ENCODE assay signal across 2 cellular contexts in the genomic region with DNA sequence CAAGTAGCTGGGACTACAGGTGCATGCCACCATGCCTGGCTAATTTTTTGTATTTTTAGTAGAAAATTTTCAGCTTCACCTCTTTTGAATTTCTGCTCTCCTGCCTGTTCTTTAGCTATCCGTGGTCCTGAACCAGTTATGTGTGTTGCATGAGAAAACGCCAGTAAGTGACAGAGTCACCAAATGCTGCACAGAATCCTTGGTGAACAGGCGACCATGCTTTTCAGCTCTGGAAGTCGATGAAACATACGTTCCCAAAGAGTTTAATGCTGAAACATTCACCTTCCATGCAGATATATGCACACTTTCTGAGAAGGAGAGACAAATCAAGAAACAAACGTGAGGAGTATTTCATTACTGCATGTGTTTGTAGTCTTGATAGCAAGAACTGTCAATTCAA.
TF ChIP-seq lines count a peak whose summit lies in the region.

No MANE protein-coding gene starts in this region.

TF ChIP-seq in IMR-90, 13 proteins besides CTCF, POLR2A, EP300 and RAD21:
- TF ChIP-seq CHD1 (IDR thresholded peaks at IDR 0.05; ENCODE audit: low read depth, low read length) (no peak), MXI1 (IDR thresholded peaks at IDR 0.05; ENCODE audit: borderline replicate concordance, low read depth, low read length) (no peak), BHLHE40 (IDR thresholded peaks at IDR 0.05; ENCODE audit: low read depth, low read length) (no peak), ELK1 (IDR thresholded peaks at IDR 0.05; ENCODE audit: borderline replicate concordance, low read depth, low read length) (no peak), FOS (IDR thresholded peaks at IDR 0.05; ENCODE audit: low read depth, low read length) (no peak), CEBPB (IDR thresholded peaks at IDR 0.05; ENCODE audit: low read depth, low read length) (no peak), SMC3 (IDR thresholded peaks at IDR 0.05; ENCODE audit: low read depth, low read length) (no peak), RFX5 (IDR thresholded peaks at IDR 0.05; ENCODE audit: low read depth, low read length) (no peak), MAZ (IDR thresholded peaks at IDR 0.05; ENCODE audit: borderline replicate concordance, low read depth, low read length) (no peak), MAFK (IDR thresholded peaks at IDR 0.05; ENCODE audit: low read depth, low read length) (no peak), RCOR1 (IDR thresholded peaks at IDR 0.05; ENCODE audit: insufficient replicate concordance, low read length) (no peak), NFE2L2 (IDR thresholded peaks at IDR 0.05; ENCODE audit: low read depth, low read length) (no peak)
- TF ChIP-seq, protein P1, sequence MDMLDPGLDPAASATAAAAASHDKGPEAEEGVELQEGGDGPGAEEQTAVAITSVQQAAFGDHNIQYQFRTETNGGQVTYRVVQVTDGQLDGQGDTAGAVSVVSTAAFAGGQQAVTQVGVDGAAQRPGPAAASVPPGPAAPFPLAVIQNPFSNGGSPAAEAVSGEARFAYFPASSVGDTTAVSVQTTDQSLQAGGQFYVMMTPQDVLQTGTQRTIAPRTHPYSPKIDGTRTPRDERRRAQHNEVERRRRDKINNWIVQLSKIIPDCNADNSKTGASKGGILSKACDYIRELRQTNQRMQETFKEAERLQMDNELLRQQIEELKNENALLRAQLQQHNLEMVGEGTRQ (IDR thresholded peaks at IDR 0.05; ENCODE audit: low read depth, low read length), result no peak

TF ChIP-seq in WTC11, 78 proteins besides CTCF, POLR2A, EP300 and RAD21:
- 0 out of 2 replicates have a peak, but pooled peaks have one; percentile 69 for TF ChIP-seq PREB (CRISPR knock-in tag; IDR thresholded peaks at IDR 0.05; ENCODE audit: borderline replicate concordance)
- TF ChIP-seq MXD4 (CRISPR knock-in tag; IDR thresholded peaks at IDR 0.05; ENCODE audit: borderline replicate concordance), result no peak
